Comparison of ENCODE assay signal across 17 cellular contexts in the genomic region with DNA sequence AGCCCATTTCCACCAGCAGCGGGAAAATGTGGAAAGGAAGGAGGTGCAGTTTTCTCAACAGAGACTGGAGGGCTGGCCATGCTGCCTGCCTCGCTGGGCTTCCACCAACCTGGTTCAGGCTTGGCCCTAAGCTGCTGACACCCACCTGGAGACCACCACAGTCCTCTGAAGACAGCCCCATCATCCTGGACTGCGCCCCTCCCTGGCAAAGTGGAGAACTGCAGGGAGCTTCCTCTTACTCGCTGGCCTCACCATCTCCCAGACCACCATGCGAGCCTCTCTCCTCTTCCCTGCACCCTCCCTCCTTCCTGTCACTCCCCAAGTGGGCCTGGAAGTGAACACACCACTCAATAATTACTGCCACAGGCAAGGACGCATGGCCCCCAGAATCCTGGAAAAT.
DNase-seq lines count a peak whose midpoint lies in the region; ATAC-seq and TF ChIP-seq lines count a peak whose summit lies in the region.
"Had no signal": no experiment of that assay in that cellular context is flagged by ENCODE, and none has a peak within 500 bp of the region (broad histone marks: within the 10 kb centered on the region; RNA-seq: fewer than 3 reads in every experiment).

No MANE protein-coding gene starts in this region.

- H3K27me3 ChIP-seq in GM06990 (replicated peaks; ENCODE audit: control insufficient read depth, insufficient read depth, low read length): no peaks in the 10 kb centered on the region
- no peaks in the 10 kb centered on the region for H3K27me3 ChIP-seq in OCI-LY3 (ENCODE audit: low read depth, low read length)
- H3K27me3 ChIP-seq in endodermal cell (ENCODE audit: control insufficient read depth, insufficient read depth, low read length, poor library complexity, severe bottlenecking): no peaks in the 10 kb centered on the region
- H3K27me3 ChIP-seq: esophagus squamous epithelium, hepatocyte had no signal

- no peak overlapping the region for H2AFZ ChIP-seq in OCI-LY3 (ENCODE audit: low read depth, low read length)
- H2AFZ ChIP-seq: hepatocyte had no signal

- TF ChIP-seq CTCF in GM06990 (IDR thresholded peaks at IDR 0.05; ENCODE audit: insufficient read depth, low read length, poor library complexity, severe bottlenecking) (peak; percentile 25), OCI-LY3 (IDR thresholded peaks at IDR 0.05; ENCODE audit: low read depth, low read length) (peak; percentile 19), endodermal cell (conservative IDR thresholded peaks at IDR 0.05) (peak; percentile 63), retinal pigment epithelial cell (conservative IDR thresholded peaks at IDR 0.05; ENCODE audit: low read depth, low read length) (peak; percentile 21)

- peaks cover 36% of the 10 kb centered on the region for H3K4me1 Mint-ChIP-seq in endodermal cell
- H3K4me1 Mint-ChIP-seq: naive B cell had no signal

- H3K36me3 ChIP-seq in GM06990 (ENCODE audit: control insufficient read depth, insufficient read depth, low read length): no peaks in the 10 kb centered on the region
- no peaks in the 10 kb centered on the region for H3K36me3 ChIP-seq in OCI-LY3 (replicated peaks; ENCODE audit: low read depth, low read length)
- H3K36me3 ChIP-seq in endodermal cell (ENCODE audit: control insufficient read depth, insufficient read depth, low read length): no peaks in the 10 kb centered on the region
- H3K36me3 ChIP-seq: esophagus squamous epithelium had no signal

- H3K36me3 Mint-ChIP-seq in endodermal cell (ENCODE audit: low read depth): no peaks in the 10 kb centered on the region
- H3K36me3 Mint-ChIP-seq: naive B cell had no signal

- no peak overlapping the region for H3K27ac ChIP-seq in OCI-LY3 (ENCODE audit: low read length)
- peak overlapping the region; percentile 80 for H3K27ac ChIP-seq in endodermal cell (ENCODE audit: low read depth, low read length)
- H3K27ac ChIP-seq: coronary artery, hepatocyte had no signal

- no peak overlapping the region for H3K4me3 ChIP-seq in GM06990 (replicated peaks; ENCODE audit: low read depth, low read length)
- H3K4me3 ChIP-seq in OCI-LY3 (ENCODE audit: low read length): no peak overlapping the region
- no peak overlapping the region for H3K4me3 ChIP-seq in endodermal cell (ENCODE audit: low read length)
- H3K4me3 ChIP-seq in retinal pigment epithelial cell (ENCODE audit: low read length): no peak overlapping the region
- H3K4me3 ChIP-seq: coronary artery, esophagus squamous epithelium, hepatocyte had no signal

- H3K4me3 Mint-ChIP-seq in endodermal cell: no peak overlapping the region
- H3K4me3 Mint-ChIP-seq: naive B cell had no signal

- H3K9me3 ChIP-seq in OCI-LY3 (ENCODE audit: insufficient read depth, low read length) (no peaks in the 10 kb centered on the region), endodermal cell (ENCODE audit: control insufficient read depth, low read length) (no peaks in the 10 kb centered on the region)
- H3K9me3 ChIP-seq: esophagus squamous epithelium had no signal

- H3K27me3 Mint-ChIP-seq in endodermal cell (ENCODE audit: insufficient read depth): peaks cover 1% of the 10 kb centered on the region

- H3K9me3 Mint-ChIP-seq in endodermal cell: no peaks in the 10 kb centered on the region
- H3K9me3 Mint-ChIP-seq: naive B cell had no signal

- DNase-seq in GM06990 (ENCODE audit: extremely low read depth, insufficient read length) (no peak), endodermal cell (peak; percentile 78), retinal pigment epithelial cell (ENCODE audit: low read depth) (no peak), NCI-H2171 treated with DMSO at 0.1 percent for 48 hours (lab: John Stamatoyannopoulos, UW) (no peak), mucosa of gallbladder (ENCODE audit: low spot score) (no peak)
- DNase-seq: AML-193; amygdala; esophagus squamous epithelium; IMR-90; naive B cell; NCI-H1092; stimulated activated CD4-positive, alpha-beta T cell treated with anti-CD3 and anti-CD28 coated beads, Interleukin-2, amount 100 ng/mL, for 24 hours had no signal

- no peaks in the 10 kb centered on the region for H4K20me1 ChIP-seq in OCI-LY3 (ENCODE audit: insufficient read depth, low read length)

- H3K4me1 ChIP-seq in OCI-LY3 (ENCODE audit: low read length) (peaks cover 40% of the 10 kb centered on the region), endodermal cell (ENCODE audit: control insufficient read depth, insufficient read depth, low read length) (no peaks in the 10 kb centered on the region)

- no peak overlapping the region for H3K4me2 ChIP-seq in OCI-LY3 (ENCODE audit: low read length)
- H3K4me2 ChIP-seq: hepatocyte had no signal

- ATAC-seq in GM19455 (IDR thresholded peaks at IDR 0.05; ENCODE audit: unreplicated experiment): no peak
- ATAC-seq in GM18909 (IDR thresholded peaks at IDR 0.05; ENCODE audit: poor library complexity, unreplicated experiment): no peak

- H3K79me2 ChIP-seq in OCI-LY3 (ENCODE audit: low read length): no peaks in the 10 kb centered on the region

- 86 to 88% methylated on average over 2 to 6 of the region's 6 CpGs for WGBS in endodermal cell (ENCODE audit: insufficient coverage in 1 of 2, insufficient read length in 1 of 2), 2 experiments

- H3K9ac ChIP-seq in OCI-LY3 (ENCODE audit: low read length) (no peak overlapping the region), endodermal cell (ENCODE audit: extremely low read depth, low read length, poor library complexity, severe bottlenecking) (no peak overlapping the region)

- H3K27ac Mint-ChIP-seq in endodermal cell: peak overlapping the region; percentile 35
- H3K27ac Mint-ChIP-seq: naive B cell had no signal
